8 cellular contexts compared by ENCODE assay signal in genomic region chr2:95076705-95077520, GRCh38. TPM values are rescaled to one million over a fixed set of nuclear protein-coding genes. Genes with fewer than 3 reads are reported as not detected.
DNase-seq lines count a peak whose midpoint lies in the region; ATAC-seq and TF ChIP-seq lines count a peak whose summit lies in the region.

No MANE protein-coding gene starts in this region.

- H3K27ac Mint-ChIP-seq in MCF 10A (ENCODE audit: low read depth, unreplicated experiment) (no peak overlapping the region), immature natural killer cell (peak overlapping the region in 1 of 6 donors; percentile 61)

- H3K36me3 Mint-ChIP-seq in MCF 10A (ENCODE audit: insufficient read depth, unreplicated experiment) (peaks cover 4% of the 10 kb centered on the region), immature natural killer cell (no peaks in the 10 kb centered on the region)

- H3K4me3 ChIP-seq in GM12864 (ENCODE audit: low read depth, low read length), result peak overlapping the region; percentile 48

- no peak for DNase-seq in GM12864 (ENCODE audit: low read depth)
- peak; percentile 65 for DNase-seq in NCI-H1105 treated with DMSO at 0.1 percent for 48 hours (lab: John Stamatoyannopoulos, UW)
- peak; percentile 75 for DNase-seq in MCF 10A (ENCODE audit: unreplicated experiment)
- DNase-seq in immature natural killer cell, result peak; percentile 48 to 57 (median 49)
- DNase-seq in stimulated activated CD4-positive, alpha-beta T cell treated with anti-CD3 and anti-CD28 coated beads, Interleukin-12 subunit alpha, Interleukin-12 subunit beta, amount 100 ng/mL, for 4 hours, result peak; percentile 88
- no peak for DNase-seq in HCEC 1CT

- H3K4me3 Mint-ChIP-seq in MCF 10A (ENCODE audit: unreplicated experiment) (peak overlapping the region; percentile 53), immature natural killer cell (peak overlapping the region; percentile 18 to 71 (median 66))

- intact Hi-C loops in MCF 10A (cut with micrococcal nuclease), result loop anchor here (1.0 to 2.0 kb wide), 2 partner anchors 55 to 130 kb away; partner anchors contain the start of gene ZNF892

- H3K27ac ChIP-seq in VCaP, result peak overlapping the region; percentile 39; the same call in 1 of the 2 replicates

- POLR2A ChIA-PET in MCF 10A (lab: Yijun Ruan, JAX), result interaction anchor here (1.2 kb wide), 1 partner anchor 55 kb away, joined by 4 read pairs; no protein-coding TSS in a partner anchor

- H3K27me3 Mint-ChIP-seq in MCF 10A (ENCODE audit: insufficient read depth, unreplicated experiment), result peaks cover 23% of the 10 kb centered on the region
- peaks cover 0 to 9% (median 6%) of the 10 kb centered on the region in 3 donors for H3K27me3 Mint-ChIP-seq in immature natural killer cell (ENCODE audit: low read depth in 3 of 3)

- H3K9me3 Mint-ChIP-seq in MCF 10A (ENCODE audit: unreplicated experiment) (no peaks in the 10 kb centered on the region), immature natural killer cell (no peaks in the 10 kb centered on the region)

- CTCF ChIA-PET in MCF 10A (lab: Yijun Ruan, JAX), result interaction anchor here (0.5 to 5.0 kb wide), 33 partner anchors 9 to 638 kb away, joined by 3 to 63 read pairs (median 4); no protein-coding TSS in a partner anchor

- TF ChIP-seq CTCF in GM12864 (IDR thresholded peaks at IDR 0.05; ENCODE audit: low read depth, low read length, missing control alignments) (peak; percentile 86), VCaP (conservative IDR thresholded peaks at IDR 0.05) (peak; percentile 91), MCF 10A (IDR thresholded peaks at IDR 0.05; ENCODE audit: unreplicated experiment) (peak; percentile 71)

- peak; percentile 77 for ATAC-seq in HG02571 (IDR thresholded peaks at IDR 0.05; ENCODE audit: unreplicated experiment)

- no peaks in the 10 kb centered on the region for H3K4me1 Mint-ChIP-seq in MCF 10A (ENCODE audit: insufficient read depth, unreplicated experiment)
- H3K4me1 Mint-ChIP-seq in immature natural killer cell, result peaks cover 9 to 13% of the 10 kb centered on the region in 2 donors

- no TSS peak for BruUV-seq in MCF 10A (replicated peaks; lab: Mats Ljungman, UMichigan)

RNA-seq across cellular contexts. Expression of gene MRPS5, which starts 44.7 kb away (rescaled TPM):
- total RNA-seq in MCF 10A (2022), result 61.0 and 74.2 TPM in 2 replicates
- 10 to 100 TPM; 26.9 to 35.0 (median 30.5) TPM for polyA plus RNA-seq in immature natural killer cell

RNA-seq across cellular contexts. Expression of gene MAL, which starts 51.4 kb away (rescaled TPM):
- not detected in 2 replicates for total RNA-seq in MCF 10A (2022)
- polyA plus RNA-seq in immature natural killer cell, result 1 to 10 TPM; 1.2 to 1.9 (median 1.6) TPM

Comparison
In these comparisons a context has a peak if more than half of its experiments do, and no peak if none do; other contexts are left out.
1. DNase-seq: peak in NCI-H1105 treated with DMSO at 0.1 percent for 48 hours (single experiment), MCF 10A (single experiment), immature natural killer cell (3 of 3) and stimulated activated CD4-positive, alpha-beta T cell treated with anti-CD3 and anti-CD28 coated beads, Interleukin-12 subunit alpha, Interleukin-12 subunit beta, amount 100 ng/mL, for 4 hours (single experiment); none in GM12864 (single experiment) and HCEC 1CT (single experiment).
2. Peak in every context shown above with its lines, with median percentiles within 50 percentile points of each other: CTCF ChIP-seq.